1 cellular context compared by ENCODE assay signal in genomic region chr11:3378426-3379423, GRCh38.
TF ChIP-seq lines count a peak whose summit lies in the region.

TSS of gene ZNF195 (minus strand) at chr11:3379146. CDS start at chr11:3379040, 106 bp downstream.

TF ChIP-seq in HepG2, 621 proteins besides CTCF, POLR2A, EP300 and RAD21 (continued from another document and continues in another):
- TF ChIP-seq GABPA (IDR thresholded peaks at IDR 0.05; ENCODE audit: low read depth, low read length) (peak; percentile 86), GABPA (CRISPR knock-in tag; IDR thresholded peaks at IDR 0.05; ENCODE audit: low read depth) (peak; percentile 94), XRCC5 (optimal IDR thresholded peaks at IDR 0.05; ENCODE audit: low read length) (peak; percentile 34), SKIL (CRISPR knock-in tag; IDR thresholded peaks at IDR 0.05; ENCODE audit: borderline replicate concordance) (no peak), SNAPC5 (CRISPR knock-in tag; IDR thresholded peaks at IDR 0.05; ENCODE audit: borderline replicate concordance) (no peak), POGK (CRISPR knock-in tag; conservative IDR thresholded peaks at IDR 0.05) (0 out of 2 replicates have a peak, but pooled peaks have one; percentile 47), NPAS2 (CRISPR knock-in tag; IDR thresholded peaks at IDR 0.05; ENCODE audit: borderline replicate concordance) (no peak), DZIP1 (CRISPR knock-in tag; IDR thresholded peaks at IDR 0.05) (0 out of 2 replicates have a peak, but pooled peaks have one; percentile 45), NFKB2 (CRISPR knock-in tag; IDR thresholded peaks at IDR 0.05; ENCODE audit: borderline replicate concordance) (peak; percentile 82; the same call in 1 of the 2 replicates), ZNF609 (CRISPR knock-in tag; IDR thresholded peaks at IDR 0.05; ENCODE audit: borderline replicate concordance) (peak; percentile 47; the same call in 1 of the 2 replicates), ARNTL (CRISPR knock-in tag; IDR thresholded peaks at IDR 0.05) (peak; percentile 85), KLF9 (CRISPR knock-in tag; IDR thresholded peaks at IDR 0.05; ENCODE audit: low read depth) (0 out of 2 replicates have a peak, but pooled peaks have one; percentile 4), GATA4 (IDR thresholded peaks at IDR 0.05; ENCODE audit: borderline replicate concordance, low read depth) (0 out of 2 replicates have a peak, but pooled peaks have one; percentile 37), ZNF446 (CRISPR knock-in tag; IDR thresholded peaks at IDR 0.05) (no peak), ZMYM3 (CRISPR knock-in tag; IDR thresholded peaks at IDR 0.05) (no peak), BCL3 (CRISPR knock-in tag; IDR thresholded peaks at IDR 0.05) (no peak), ZBTB25 (CRISPR knock-in tag; IDR thresholded peaks at IDR 0.05) (peak; percentile 67; the same call in 1 of the 2 replicates), SNAPC2 (CRISPR knock-in tag; IDR thresholded peaks at IDR 0.05) (0 out of 2 replicates have a peak, but pooled peaks have one; percentile 38), ZNF788 (CRISPR knock-in tag; IDR thresholded peaks at IDR 0.05; ENCODE audit: borderline replicate concordance) (peak; percentile 37; the same call in 1 of the 2 replicates), CHD2 (IDR thresholded peaks at IDR 0.05; ENCODE audit: low read depth, low read length) (no peak), ZNF407 (CRISPR knock-in tag; IDR thresholded peaks at IDR 0.05; ENCODE audit: not compliant biosample characterization) (peak; percentile 65), ZSCAN25 (CRISPR knock-in tag; IDR thresholded peaks at IDR 0.05) (peak; percentile 14; the same call in 1 of the 2 replicates), TFDP2 (CRISPR knock-in tag; IDR thresholded peaks at IDR 0.05) (peak; percentile 47; the same call in 1 of the 2 replicates), KDM5A (IDR thresholded peaks at IDR 0.05; ENCODE audit: borderline replicate concordance, low read length) (peak; percentile 75)
